ENCODE assay signal across 11 cellular contexts in genomic region chr21:26449161-26449560, GRCh38.
DNase-seq lines count a peak whose midpoint lies in the region; ATAC-seq and TF ChIP-seq lines count a peak whose summit lies in the region.
"Had no signal": no experiment of that assay in that cellular context is flagged by ENCODE, and none has a peak within 500 bp of the region (broad histone marks: within the 10 kb centered on the region; RNA-seq: fewer than 3 reads in every experiment).

No MANE protein-coding gene starts in this region.

- H3K36me3 Mint-ChIP-seq in effector memory CD8-positive, alpha-beta T cell (ENCODE audit: insufficient read depth): no peaks in the 10 kb centered on the region
- H3K36me3 Mint-ChIP-seq: stimulated activated memory B cell treated with anti-CD40 and anti-IgM and Interleukin-4, amounts not matched to agents 10 μg/mL and 1 μg/mL and 100 μg/mL, for 72 hours; WTC11 had no signal

- H3K4me3 ChIP-seq in ascending aorta: peak overlapping the region in 1 of 2 donors; percentile 26
- no peak overlapping the region for H3K4me3 ChIP-seq in fibroblast of the aortic adventitia (ENCODE audit: low read depth, low read length)
- no peak overlapping the region for H3K4me3 ChIP-seq in trophoblast cell (ENCODE audit: low read depth, low read length)

- intact Hi-C loops in ascending aorta (cut with DNase I): no loop called here

- no CpG with 5 or more reads among the region's 5 CpGs for WGBS in trophoblast cell (ENCODE audit: extremely low coverage, insufficient coverage, insufficient read length)

- ATAC-seq in GM21526 (IDR thresholded peaks at IDR 0.05; ENCODE audit: low FRiP score, unreplicated experiment): no peak
- ATAC-seq in effector memory CD8-positive, alpha-beta T cell (replicated peaks): no peak
- no peak for ATAC-seq in GM21529 (IDR thresholded peaks at IDR 0.05; ENCODE audit: unreplicated experiment)
- ATAC-seq: stimulated activated memory B cell treated with anti-CD40 and anti-IgM and Interleukin-4, amounts not matched to agents 10 μg/mL and 1 μg/mL and 100 μg/mL, for 72 hours; WTC11 had no signal

- H3K9ac ChIP-seq in trophoblast cell (ENCODE audit: low read length): no peak overlapping the region

- no peaks in the 10 kb centered on the region for H3K36me3 ChIP-seq in ascending aorta
- H3K36me3 ChIP-seq in trophoblast cell (ENCODE audit: control insufficient read depth in 1 of 2, insufficient read depth in 2 of 2, low read length in 2 of 2): no peaks in the 10 kb centered on the region

- no peak overlapping the region for H2AFZ ChIP-seq in trophoblast cell (ENCODE audit: insufficient read depth, low read length, poor library complexity)

- H3K4me2 ChIP-seq in trophoblast cell (ENCODE audit: low read length): no peak overlapping the region

- no peaks in the 10 kb centered on the region for H3K27me3 Mint-ChIP-seq in effector memory CD8-positive, alpha-beta T cell
- H3K27me3 Mint-ChIP-seq: stimulated activated memory B cell treated with anti-CD40 and anti-IgM and Interleukin-4, amounts not matched to agents 10 μg/mL and 1 μg/mL and 100 μg/mL, for 72 hours had no signal

- H2AK5ac ChIP-seq in trophoblast cell (ENCODE audit: low read length): no peak overlapping the region

- no peak overlapping the region for H2BK12ac ChIP-seq in trophoblast cell (ENCODE audit: low read length)

- H3K27me3 ChIP-seq in ascending aorta (no peaks in the 10 kb centered on the region), trophoblast cell (ENCODE audit: insufficient read depth, low read length) (no peaks in the 10 kb centered on the region)

- H3K23ac ChIP-seq in trophoblast cell (ENCODE audit: low read length): no peak overlapping the region

- no peak overlapping the region for H4K8ac ChIP-seq in trophoblast cell (ENCODE audit: low read depth, low read length)

- DNase-seq in ELR (ENCODE audit: low read depth) (peak; percentile 39), ascending aorta (ENCODE audit: low spot score in 2 of 2) (no peak), fibroblast of the aortic adventitia (ENCODE audit: low read depth) (peak; percentile 87), trophoblast cell (no peak), NCI-H2081 treated with DMSO at 0.1 percent for 48 hours (lab: John Stamatoyannopoulos, UW) (no peak)
- no peak for DNase-seq in effector memory CD8-positive, alpha-beta T cell
- DNase-seq: NCI-H774 had no signal

- peaks cover 4% of the 10 kb centered on the region for H3K79me1 ChIP-seq in trophoblast cell (ENCODE audit: low read length)

- no peak overlapping the region for H2BK120ac ChIP-seq in trophoblast cell (ENCODE audit: insufficient read depth, low read length, poor library complexity)

- H3K27ac Mint-ChIP-seq in effector memory CD8-positive, alpha-beta T cell: no peak overlapping the region
- H3K27ac Mint-ChIP-seq: stimulated activated memory B cell treated with anti-CD40 and anti-IgM and Interleukin-4, amounts not matched to agents 10 μg/mL and 1 μg/mL and 100 μg/mL, for 72 hours; WTC11 had no signal

- H3K4me1 ChIP-seq in ascending aorta: peaks cover 0 to 10% of the 10 kb centered on the region in 2 donors
- peaks cover 2 to 11% of the 10 kb centered on the region in 2 experiments for H3K4me1 ChIP-seq in trophoblast cell (ENCODE audit: control insufficient read depth in 1 of 2, insufficient read depth in 2 of 2, low read length in 2 of 2)

- H3K4me3 Mint-ChIP-seq in effector memory CD8-positive, alpha-beta T cell: no peak overlapping the region
- H3K4me3 Mint-ChIP-seq: stimulated activated memory B cell treated with anti-CD40 and anti-IgM and Interleukin-4, amounts not matched to agents 10 μg/mL and 1 μg/mL and 100 μg/mL, for 72 hours; WTC11 had no signal

- no peak overlapping the region for H3K14ac ChIP-seq in trophoblast cell (ENCODE audit: low read length)

- no peaks in the 10 kb centered on the region for H3K4me1 Mint-ChIP-seq in effector memory CD8-positive, alpha-beta T cell (ENCODE audit: low read depth in 2 of 2)
- H3K4me1 Mint-ChIP-seq: stimulated activated memory B cell treated with anti-CD40 and anti-IgM and Interleukin-4, amounts not matched to agents 10 μg/mL and 1 μg/mL and 100 μg/mL, for 72 hours had no signal

- H3K9me3 ChIP-seq in ascending aorta: no peaks in the 10 kb centered on the region
- H3K9me3 ChIP-seq in trophoblast cell (ENCODE audit: insufficient read depth, low read depth, low read length): no peaks in the 10 kb centered on the region

- H4K12ac ChIP-seq in trophoblast cell (ENCODE audit: low read depth, low read length): no peak overlapping the region

- peaks cover 0 to 4% of the 10 kb centered on the region in 2 donors for H3K9me3 Mint-ChIP-seq in effector memory CD8-positive, alpha-beta T cell
- H3K9me3 Mint-ChIP-seq: stimulated activated memory B cell treated with anti-CD40 and anti-IgM and Interleukin-4, amounts not matched to agents 10 μg/mL and 1 μg/mL and 100 μg/mL, for 72 hours; WTC11 had no signal

- no peaks in the 10 kb centered on the region for H3K79me2 ChIP-seq in trophoblast cell (ENCODE audit: control insufficient read depth, insufficient read depth, low read length, poor library complexity)

- no peak overlapping the region for H3K18ac ChIP-seq in trophoblast cell (ENCODE audit: low read length)

- no peak overlapping the region for H3K4ac ChIP-seq in trophoblast cell (ENCODE audit: low read depth, low read length)

- H2BK5ac ChIP-seq in trophoblast cell (ENCODE audit: low read depth, low read length, poor library complexity): no peak overlapping the region

- TF ChIP-seq CTCF in ascending aorta (IDR thresholded peaks at IDR 0.05): no peak
- no peak for TF ChIP-seq CTCF in fibroblast of the aortic adventitia (IDR thresholded peaks at IDR 0.05; ENCODE audit: insufficient read depth, low read length)

- H3K27ac ChIP-seq in ascending aorta (peak overlapping the region; percentile 67 to 69), trophoblast cell (ENCODE audit: low read depth, low read length) (peak overlapping the region; percentile 14)

- H4K91ac ChIP-seq in trophoblast cell (ENCODE audit: low read depth, low read length): peak overlapping the region; percentile 4

Comparison
In these comparisons a context has a peak if more than half of its experiments do, and no peak if none do; other contexts are left out.
1. DNase-seq: peak in ELR (single experiment) and fibroblast of the aortic adventitia (single experiment); none in ascending aorta (0 of 2), trophoblast cell (0 of 2), effector memory CD8-positive, alpha-beta T cell (0 of 3) and NCI-H2081 treated with DMSO at 0.1 percent for 48 hours (single experiment).